In genomic region chrX:111169141-111169540, GRCh38 we compare ENCODE assay signal across 21 cellular contexts.
"Had no signal": no experiment of that assay in that cellular context is flagged by ENCODE, and none has a peak within 500 bp of the region (broad histone marks: within the 10 kb centered on the region; RNA-seq: fewer than 3 reads in every experiment).

No MANE protein-coding gene starts in this region.

- H3K4me3 ChIP-seq: gastrocnemius medialis, left lung, psoas muscle, sigmoid colon, spleen, thoracic aorta, tibial nerve, vagina had no signal

- FAIRE-seq: endometrium had no signal

- H3K36me3 ChIP-seq: gastrocnemius medialis, left lung, sigmoid colon, spleen, thoracic aorta, tibial nerve, vagina had no signal

- H3K27ac ChIP-seq: gastrocnemius medialis, left lung, psoas muscle, sigmoid colon, spleen, thoracic aorta, tibial nerve, vagina had no signal

- H3K9me3 ChIP-seq: gastrocnemius medialis, left lung, psoas muscle, sigmoid colon, spleen, thoracic aorta, tibial nerve, vagina had no signal

- ATAC-seq: effector memory CD8-positive, alpha-beta T cell; gastrocnemius medialis; left cardiac atrium; left lung; naive thymus-derived CD4-positive, alpha-beta T cell; psoas muscle; right cardiac atrium; stimulated activated memory B cell treated with anti-CD40 and anti-IgM and Interleukin-4, amounts not matched to agents 10 μg/mL and 1 μg/mL and 100 μg/mL, for 72 hours; stimulated activated naive CD8-positive, alpha-beta T cell treated with anti-CD3 and anti-CD28 coated beads, Interleukin-15, Interleukin-2, amounts not matched to agents 100 U/mL and 50 U/mL, for 24 hours had no signal

- H3K4me1 ChIP-seq: gastrocnemius medialis, left lung, psoas muscle, sigmoid colon, spleen, tibial nerve, vagina had no signal

- DNase-seq: cortex of kidney; effector memory CD8-positive, alpha-beta T cell; gastrocnemius medialis; head of caudate nucleus; left cardiac atrium; left lung; mesenchymal stem cell; naive thymus-derived CD4-positive, alpha-beta T cell; nephron progenitor cell; posterior cingulate gyrus; psoas muscle; right cardiac atrium; sigmoid colon; spleen; stimulated activated CD4-positive, alpha-beta T cell treated with anti-CD3 and anti-CD28 coated beads, Interleukin-4, amount 100 ng/mL, for 4 hours; stimulated activated naive CD8-positive, alpha-beta T cell treated with anti-CD3 and anti-CD28 coated beads, Interleukin-15, Interleukin-2, amounts not matched to agents 100 U/mL and 50 U/mL, for 24 hours had no signal

- H3K27me3 ChIP-seq: gastrocnemius medialis, sigmoid colon, spleen, vagina had no signal
